In genomic region chr12:123905319-123905925, GRCh38 we compare ENCODE assay signal across 8 cellular contexts.
DNase-seq lines count a peak whose midpoint lies in the region; ATAC-seq, FAIRE-seq and TF ChIP-seq lines count a peak whose summit lies in the region.

No MANE protein-coding gene starts in this region.

- FAIRE-seq in A204.1 (lab: Jason Lieb, UNC) = peak; percentile 91

- H3K4me3 ChIP-seq in colonic mucosa (no peak overlapping the region), lower lobe of right lung (no peak overlapping the region)

- no peak overlapping the region for H3K9ac ChIP-seq in colonic mucosa (ENCODE audit: low read depth in 2 of 2, low read length in 2 of 2)

- H3K27me3 ChIP-seq in colonic mucosa (no peaks in the 10 kb centered on the region), lower lobe of right lung (ENCODE audit: low read depth) (peaks cover 4% of the 10 kb centered on the region)

- H3K36me3 ChIP-seq in colonic mucosa (no peaks in the 10 kb centered on the region), lower lobe of right lung (no peaks in the 10 kb centered on the region)

- in situ Hi-C loops in GM13977 (cut with MboI; ENCODE audit: low pct_unique_long_range_greater_than_20kb, low sequenced_read_pairs, unreplicated experiment) = no loop called here

- H3K4me1 ChIP-seq in colonic mucosa (no peaks in the 10 kb centered on the region), lower lobe of right lung (no peaks in the 10 kb centered on the region)

- DNase-seq in GM13977 (ENCODE audit: low spot score) (peak; percentile 77), NCI-H510A treated with DMSO at 0.1 percent for 48 hours (lab: John Stamatoyannopoulos, UW) (peak; percentile 65), colonic mucosa (peak; percentile 69), lower lobe of right lung (no peak)
- DNase-seq in activated CD4-positive, alpha-beta T cell treated with anti-CD3 and anti-CD28 coated beads, Interleukin-2, amount 50 U/mL, for 1 hour = peak; percentile 59
- DNase-seq in stimulated activated CD8-positive, alpha-beta memory T cell treated with anti-CD3 and anti-CD28 coated beads, Interleukin-12 subunit alpha, Interleukin-12 subunit beta, amount 100 ng/mL, for 4 hours (ENCODE audit: low read depth) = peak; percentile 22

- no peak overlapping the region for H3K27ac ChIP-seq in colonic mucosa
- no peak overlapping the region for H3K27ac ChIP-seq in lower lobe of right lung

- TF ChIP-seq CTCF in GM13977 (IDR thresholded peaks at IDR 0.05; ENCODE audit: extremely low read depth, insufficient read depth, missing control alignments) = peak; percentile 64
- peak; percentile 64 for TF ChIP-seq CTCF in colonic mucosa (IDR thresholded peaks at IDR 0.05)
- peak; percentile 78 for TF ChIP-seq CTCF in lower lobe of right lung (IDR thresholded peaks at IDR 0.05)

- intact Hi-C loops in colonic mucosa (cut with DNase I) = loop anchor here (2.0 kb wide), 1 partner anchor 79 kb away; no protein-coding TSS in a partner anchor
- intact Hi-C loops in lower lobe of right lung (cut with DNase I) = loop anchor here (10.0 kb wide), 1 partner anchor 79 kb away; no protein-coding TSS in a partner anchor

- ATAC-seq in lower lobe of right lung = peak; percentile 74 to 78
- ATAC-seq in GM21367 (IDR thresholded peaks at IDR 0.05; ENCODE audit: unreplicated experiment) = no peak

- H3K9me3 ChIP-seq in colonic mucosa (no peaks in the 10 kb centered on the region), lower lobe of right lung (no peaks in the 10 kb centered on the region)
